Comparison of ENCODE assay signal across 14 cellular contexts in the genomic region with DNA sequence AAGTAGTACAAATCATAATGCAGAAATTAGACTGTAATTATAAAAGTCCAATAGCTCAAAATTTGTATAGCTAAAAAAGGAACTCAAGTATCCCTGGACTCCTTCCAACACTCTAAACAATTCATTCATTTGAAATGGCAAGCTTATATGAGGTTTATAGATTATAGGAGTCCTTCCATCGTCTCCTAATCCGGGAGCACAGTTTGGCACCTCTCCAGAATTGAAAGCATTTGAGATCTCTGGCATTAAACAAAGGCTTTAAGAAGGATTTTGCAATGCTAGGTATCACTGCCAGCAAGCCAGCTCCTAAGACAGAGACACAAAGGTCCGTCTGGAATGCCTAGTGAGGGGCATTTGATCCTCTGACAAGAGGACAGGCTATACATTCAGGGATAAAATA.
DNase-seq lines count a peak whose midpoint lies in the region; ATAC-seq, FAIRE-seq and TF ChIP-seq lines count a peak whose summit lies in the region.
"Had no signal": no experiment of that assay in that cellular context is flagged by ENCODE, and none has a peak within 500 bp of the region (broad histone marks: within the 10 kb centered on the region; RNA-seq: fewer than 3 reads in every experiment).

No MANE protein-coding gene starts in this region.

- H3K27ac ChIP-seq in RWPE1: no peak overlapping the region
- H3K27ac ChIP-seq in small intestine (ENCODE audit: low read depth in 1 of 2, low read length in 1 of 2): no peak overlapping the region

- H3K36me3 ChIP-seq in small intestine (ENCODE audit: control insufficient read depth in 2 of 2, insufficient read depth in 2 of 2, low read length in 2 of 2): no peaks in the 10 kb centered on the region
- H3K36me3 ChIP-seq: SJSA1 had no signal

- TF ChIP-seq CTCF in RWPE1 (conservative IDR thresholded peaks at IDR 0.05; ENCODE audit: low read depth) (no peak), fibroblast of pulmonary artery (IDR thresholded peaks at IDR 0.05; ENCODE audit: low read length, missing control alignments) (no peak)

- H3K9me3 ChIP-seq in small intestine (ENCODE audit: control insufficient read depth, low read depth): no peaks in the 10 kb centered on the region
- H3K9me3 ChIP-seq: SJSA1 had no signal

- H3K4me3 ChIP-seq in fibroblast of pulmonary artery (replicated peaks; ENCODE audit: low read depth, low read length) (no peak overlapping the region), small intestine (ENCODE audit: low read depth in 1 of 2, low read length in 2 of 2) (no peak overlapping the region)
- H3K4me3 ChIP-seq: SJSA1 had no signal

- POLR2A ChIA-PET in RWPE1 (lab: Yijun Ruan, JAX; ENCODE audit: low non-redundant PET): no interaction called here

- no peak for ATAC-seq in GM19328 (IDR thresholded peaks at IDR 0.05; ENCODE audit: unreplicated experiment)

- WGBS in small intestine, 3 donors: 10 to 32% (median 25%) methylated on average over 3 of the region's 3 CpGs

- H3K27me3 ChIP-seq in small intestine (ENCODE audit: control insufficient read depth in 2 of 2, insufficient read depth in 2 of 2, low read length in 2 of 2): no peaks in the 10 kb centered on the region
- H3K27me3 ChIP-seq: SJSA1 had no signal

- DNase-seq in DMS153 treated with DMSO at 0.1 percent for 48 hours (lab: John Stamatoyannopoulos, UW; ENCODE audit: unreplicated experiment) (peak; percentile 28), DMS153 (lab: John Stamatoyannopoulos, UW) (no peak), RWPE1 (ENCODE audit: low spot score) (peak; percentile 6), fibroblast of pulmonary artery (ENCODE audit: low read depth) (peak; percentile 82), small intestine (peak; percentile 50), hippocampal formation (lab: John Stamatoyannopoulos, UW) (no peak), activated gamma-delta T cell (lab: John Stamatoyannopoulos, UW) (no peak)
- DNase-seq: 8988T; activated CD4-positive, alpha-beta T cell treated with anti-CD3 and anti-CD28 coated beads, Interleukin-2, amount 50 U/mL, for 48 hours; activated naive CD4-positive, alpha-beta T cell treated with anti-CD3 and anti-CD28 coated beads, Interleukin-2, amount 50 U/mL, for 16 hours; NCI-H1694 treated with DMSO at 0.1 percent for 48 hours had no signal

- peaks cover 8 to 41% of the 10 kb centered on the region in 2 donors for H3K4me1 ChIP-seq in small intestine (ENCODE audit: control insufficient read depth in 2 of 2, insufficient read depth in 1 of 2, low read depth in 1 of 2, low read length in 1 of 2)

- no peak for FAIRE-seq in small intestine (lab: Jason Lieb, UNC)
- FAIRE-seq: G401.6 had no signal

- CTCF ChIA-PET in RWPE1 (lab: Yijun Ruan, JAX): no interaction called here

Comparison
In these comparisons a context has a peak if more than half of its experiments do, and no peak if none do; other contexts are left out.
1. DNase-seq: peak in DMS153 treated with DMSO at 0.1 percent for 48 hours (single experiment), RWPE1 (single experiment), fibroblast of pulmonary artery (single experiment) and small intestine (single experiment); none in DMS153 (single experiment), hippocampal formation (0 of 2) and activated gamma-delta T cell (single experiment).